In genomic region chr12:30816742-30817465, GRCh38 we compare ENCODE assay signal across 14 cellular contexts.
DNase-seq lines count a peak whose midpoint lies in the region; TF ChIP-seq lines count a peak whose summit lies in the region.
"Had no signal": no experiment of that assay in that cellular context is flagged by ENCODE, and none has a peak within 500 bp of the region (broad histone marks: within the 10 kb centered on the region; RNA-seq: fewer than 3 reads in every experiment).

No MANE protein-coding gene starts in this region.

- H3K4me1 Mint-ChIP-seq in H9 (peaks cover 17 to 32% of the 10 kb centered on the region in 2 experiments), osteocyte (ENCODE audit: unreplicated experiment) (peaks cover 3% of the 10 kb centered on the region)

- no peaks in the 10 kb centered on the region for H3K36me3 Mint-ChIP-seq in H9 (ENCODE audit: insufficient read depth in 1 of 3, low read depth in 3 of 3)
- H3K36me3 Mint-ChIP-seq in osteocyte (ENCODE audit: unreplicated experiment) = no peaks in the 10 kb centered on the region
- H3K36me3 Mint-ChIP-seq: CD4-positive, CD25-positive, alpha-beta regulatory T cell had no signal

- no peak overlapping the region for H3K4ac ChIP-seq in H9 (ENCODE audit: low read depth, low read length)

- H2AFZ ChIP-seq in H9 (ENCODE audit: low read length) (no peak overlapping the region), MM.1S (ENCODE audit: low read length) (no peak overlapping the region)

- H3K4me1 ChIP-seq in H9 (ENCODE audit: insufficient read depth, low read length) (no peaks in the 10 kb centered on the region), MM.1S (ENCODE audit: low read length) (peaks cover 14% of the 10 kb centered on the region)

- WGBS in H9 (ENCODE audit: extremely low coverage, insufficient read length, low lambda C conversion rate) = no CpG with 5 or more reads among the region's 6 CpGs

- no peak overlapping the region for H3K9ac ChIP-seq in H9 (ENCODE audit: extremely low read depth, insufficient read length, low read length)
- no peak overlapping the region for H3K9ac ChIP-seq in MM.1S (ENCODE audit: low read length)

- H3K79me2 ChIP-seq in H9 (ENCODE audit: insufficient read depth, low read length) (no peaks in the 10 kb centered on the region), MM.1S (ENCODE audit: low read length) (no peaks in the 10 kb centered on the region)

- no peak overlapping the region for H2BK5ac ChIP-seq in H9 (ENCODE audit: insufficient read length, low read length)

- no peak overlapping the region for H2AK5ac ChIP-seq in H9 (ENCODE audit: insufficient read length, low read length)

- H3K18ac ChIP-seq in H9 (ENCODE audit: insufficient read length, low read depth, low read length) = no peak overlapping the region

- H3K4me3 ChIP-seq in coronary artery (no peak overlapping the region), MM.1S (ENCODE audit: low read length) (no peak overlapping the region)

- H2BK15ac ChIP-seq in H9 (ENCODE audit: low read depth, low read length) = no peak overlapping the region

- H3K36me3 ChIP-seq in MM.1S (replicated peaks; ENCODE audit: insufficient read depth, low read length) = no peaks in the 10 kb centered on the region

- H3K27ac Mint-ChIP-seq in H9 (no peak overlapping the region; a peak in 1 of 7 replicates), osteocyte (ENCODE audit: unreplicated experiment) (no peak overlapping the region)
- H3K27ac Mint-ChIP-seq: CD4-positive, CD25-positive, alpha-beta regulatory T cell had no signal

- H2BK12ac ChIP-seq in H9 (ENCODE audit: insufficient read length, low read depth, low read length) = no peak overlapping the region

- H4K5ac ChIP-seq in H9 (ENCODE audit: insufficient read length, low read depth, low read length) = no peak overlapping the region

- H2BK20ac ChIP-seq in H9 (ENCODE audit: low read depth, low read length, poor library complexity, severe bottlenecking) = no peak overlapping the region

- no peaks in the 10 kb centered on the region for H3K23me2 ChIP-seq in H9 (ENCODE audit: insufficient read length, low read depth, low read length, poor library complexity, severe bottlenecking)

- no peak overlapping the region for H3K4me3 Mint-ChIP-seq in H9
- no peak overlapping the region for H3K4me3 Mint-ChIP-seq in osteocyte (ENCODE audit: unreplicated experiment)
- H3K4me3 Mint-ChIP-seq: CD4-positive, CD25-positive, alpha-beta regulatory T cell had no signal

- no peak overlapping the region for H2BK120ac ChIP-seq in H9 (ENCODE audit: low read depth, low read length, poor library complexity, severe bottlenecking)

- H3K4me2 ChIP-seq in H9 (ENCODE audit: insufficient read depth, insufficient read length, low read length) = no peak overlapping the region
- H3K4me2 ChIP-seq in MM.1S (ENCODE audit: low read depth, low read length) = no peak overlapping the region

- no peak overlapping the region for H3K56ac ChIP-seq in H9 (ENCODE audit: insufficient read length, low read depth, low read length)

- no peak overlapping the region for H3T11ph ChIP-seq in H9 (ENCODE audit: low read length)

- DNase-seq in H9 = peak; percentile 28
- DNase-seq in coronary artery (ENCODE audit: low spot score) = peak; percentile 38
- DNase-seq in kidney tubule cell (ENCODE audit: low spot score) = peak; percentile 30
- DNase-seq in osteocyte (ENCODE audit: extremely low spot score, unreplicated experiment) = peak; percentile 62
- no peak for DNase-seq in caudate nucleus (lab: John Stamatoyannopoulos, UW)
- DNase-seq in MM.1S = no peak
- DNase-seq in NCI-H2029 treated with DMSO at 0.1 percent for 48 hours (lab: John Stamatoyannopoulos, UW) = no peak
- DNase-seq: CD4-positive, CD25-positive, alpha-beta regulatory T cell; NCI-H1105; NCI-H1436 treated with DMSO at 0.1 percent for 48 hours; NCI-H187 treated with DMSO at 0.1 percent for 48 hours; NCI-H2107; NCI-H524; NCI-H774 had no signal

- H3K9me3 Mint-ChIP-seq in H9 (no peaks in the 10 kb centered on the region), osteocyte (ENCODE audit: unreplicated experiment) (no peaks in the 10 kb centered on the region)
- H3K9me3 Mint-ChIP-seq: CD4-positive, CD25-positive, alpha-beta regulatory T cell had no signal

- H3K27me3 Mint-ChIP-seq in H9 (ENCODE audit: low read depth) (peaks cover 24% of the 10 kb centered on the region), osteocyte (ENCODE audit: unreplicated experiment) (peaks cover 23% of the 10 kb centered on the region)

- H3K9me3 ChIP-seq in H9 (ENCODE audit: control insufficient read depth, low read depth, low read length) (no peaks in the 10 kb centered on the region), MM.1S (replicated peaks; ENCODE audit: insufficient read depth, low read length) (no peaks in the 10 kb centered on the region)

- H3K79me1 ChIP-seq in H9 (ENCODE audit: insufficient read depth, low read depth, low read length, poor library complexity, severe bottlenecking) = no peaks in the 10 kb centered on the region

- H3K27ac ChIP-seq in H9 (ENCODE audit: insufficient read length, low read depth, low read length) (no peak overlapping the region), coronary artery (no peak overlapping the region), caudate nucleus (ENCODE audit: low read depth, low read length) (no peak overlapping the region), MM.1S (ENCODE audit: low read length) (no peak overlapping the region)

- no peak overlapping the region for H4K91ac ChIP-seq in H9 (ENCODE audit: insufficient read length, low read depth, low read length)

- H3K23ac ChIP-seq in H9 (ENCODE audit: insufficient read length, low read depth, low read length) = no peak overlapping the region

- no peaks in the 10 kb centered on the region for H3K9me2 ChIP-seq in MM.1S (replicated peaks; ENCODE audit: insufficient read depth, low read length)

- no peaks in the 10 kb centered on the region for H3K27me3 ChIP-seq in H9 (ENCODE audit: insufficient read depth, low read length)
- no peaks in the 10 kb centered on the region for H3K27me3 ChIP-seq in MM.1S (replicated peaks; ENCODE audit: insufficient read depth, low read length)

- H3F3A ChIP-seq in MM.1S (ENCODE audit: insufficient read depth, low read length) = no peaks in the 10 kb centered on the region

- H3K14ac ChIP-seq in H9 (ENCODE audit: insufficient read depth, low read length) = no peak overlapping the region

- H4K8ac ChIP-seq in H9 (replicated peaks; ENCODE audit: insufficient read length, low read depth, low read length) = no peak overlapping the region

- TF ChIP-seq CTCF in H9 (conservative IDR thresholded peaks at IDR 0.05) (no peak), coronary artery (IDR thresholded peaks at IDR 0.05) (no peak), osteocyte (IDR thresholded peaks at IDR 0.05) (no peak), MM.1S (IDR thresholded peaks at IDR 0.05; ENCODE audit: low read length) (no peak)

- H4K20me1 ChIP-seq in H9 (ENCODE audit: control insufficient read depth, insufficient read depth, insufficient read length) (no peaks in the 10 kb centered on the region), MM.1S (ENCODE audit: insufficient read depth, low read length) (no peaks in the 10 kb centered on the region)

Comparison
In these comparisons a context has a peak if more than half of its experiments do, and no peak if none do; other contexts are left out.
1. DNase-seq: peak in H9 (single experiment), coronary artery (single experiment), kidney tubule cell (single experiment) and osteocyte (single experiment); none in caudate nucleus (0 of 61), MM.1S (single experiment) and NCI-H2029 treated with DMSO at 0.1 percent for 48 hours (single experiment).